12 cellular contexts compared by ENCODE assay signal in genomic region chr2:54416166-54416798, GRCh38. TPM values are rescaled to one million over a fixed set of nuclear protein-coding genes. Genes with fewer than 3 reads are reported as not detected.
DNase-seq lines count a peak whose midpoint lies in the region; ATAC-seq, FAIRE-seq and TF ChIP-seq lines count a peak whose summit lies in the region.
"Had no signal": no experiment of that assay in that cellular context is flagged by ENCODE, and none has a peak within 500 bp of the region (broad histone marks: within the 10 kb centered on the region; RNA-seq: fewer than 3 reads in every experiment).

No MANE protein-coding gene starts in this region.

- WGBS in heart left ventricle, 4 donors: 40 to 48% (median 42%) methylated on average over 9 of the region's 9 CpGs
- WGBS in ovary, 3 donors: 19 to 22% (median 22%) methylated on average over 9 of the region's 9 CpGs
- 78 to 90% methylated on average over 5 to 9 of the region's 9 CpGs for WGBS in endodermal cell (ENCODE audit: insufficient coverage in 1 of 2, insufficient read length in 1 of 2), 2 experiments

- H3K27me3 Mint-ChIP-seq in astrocyte (ENCODE audit: low read depth, unreplicated experiment) (no peaks in the 10 kb centered on the region), endodermal cell (ENCODE audit: insufficient read depth) (no peaks in the 10 kb centered on the region)
- peaks cover 10 to 13% of the 10 kb centered on the region in 2 donors for H3K27me3 Mint-ChIP-seq in CD8-positive, alpha-beta memory T cell

- H3K9ac ChIP-seq in astrocyte (ENCODE audit: low read length) (no peak overlapping the region), endodermal cell (ENCODE audit: extremely low read depth, low read length, poor library complexity, severe bottlenecking) (no peak overlapping the region)

- no peak for TF ChIP-seq CTCF in astrocyte (IDR thresholded peaks at IDR 0.05; ENCODE audit: insufficient read depth, low read depth, low read length)
- TF ChIP-seq CTCF in heart left ventricle (IDR thresholded peaks at IDR 0.05): no peak
- no peak for TF ChIP-seq CTCF in ovary (IDR thresholded peaks at IDR 0.05)
- TF ChIP-seq CTCF in endodermal cell (conservative IDR thresholded peaks at IDR 0.05): no peak

- no peak for TF ChIP-seq EP300 in ovary (IDR thresholded peaks at IDR 0.05)

- H3K9me3 ChIP-seq in astrocyte (ENCODE audit: insufficient read depth, low read depth, low read length) (no peaks in the 10 kb centered on the region), heart left ventricle (no peaks in the 10 kb centered on the region), ovary (no peaks in the 10 kb centered on the region), endodermal cell (ENCODE audit: control insufficient read depth, low read length) (no peaks in the 10 kb centered on the region)
- no peaks in the 10 kb centered on the region for H3K9me3 ChIP-seq in CD8-positive, alpha-beta memory T cell (ENCODE audit: low read length)

- H3K36me3 Mint-ChIP-seq in astrocyte (ENCODE audit: low read depth, unreplicated experiment) (peaks cover 1% of the 10 kb centered on the region), endodermal cell (ENCODE audit: low read depth) (no peaks in the 10 kb centered on the region)
- H3K36me3 Mint-ChIP-seq in CD8-positive, alpha-beta memory T cell: no peaks in the 10 kb centered on the region
- H3K36me3 Mint-ChIP-seq: brain had no signal

- FAIRE-seq in astrocyte (lab: Jason Lieb, UNC): no peak

- no peaks in the 10 kb centered on the region for H3K9me3 Mint-ChIP-seq in astrocyte (ENCODE audit: unreplicated experiment)
- H3K9me3 Mint-ChIP-seq in endodermal cell: no peaks in the 10 kb centered on the region
- H3K9me3 Mint-ChIP-seq in CD8-positive, alpha-beta memory T cell: no peaks in the 10 kb centered on the region
- H3K9me3 Mint-ChIP-seq: H9 had no signal

- TF ChIP-seq POLR2A in heart left ventricle (IDR thresholded peaks at IDR 0.05) (no peak), ovary (IDR thresholded peaks at IDR 0.05) (no peak)

- CTCF ChIA-PET in CD8-positive, alpha-beta memory T cell (lab: Charles Lee): no interaction called here

- DNase-seq in GF-D8 (lab: John Stamatoyannopoulos, UW): peak; percentile 19
- DNase-seq in astrocyte (ENCODE audit: low read depth): no peak
- peak in 3 of 5 donors; percentile 43 to 60 (median 60) for DNase-seq in heart left ventricle
- DNase-seq in ovary: peak in 2 of 5 donors; percentile 28 to 46
- no peak for DNase-seq in activated T-cell treated with anti-CD3 and anti-CD28 coated beads, Interleukin-2, amount 50 U/mL, for 48 hours
- DNase-seq in endodermal cell: no peak
- DNase-seq in CD8-positive, alpha-beta memory T cell: no peak
- no peak for DNase-seq in iPS-NIHi11 (ENCODE audit: low spot score)
- DNase-seq: glutamatergic neuron, H9, NCI-H774 had no signal

- no peak overlapping the region for H3K27ac ChIP-seq in astrocyte (ENCODE audit: low read depth, low read length)
- peak overlapping the region; percentile 65 to 88 (median 72) for H3K27ac ChIP-seq in heart left ventricle
- peak overlapping the region; percentile 28 to 56 for H3K27ac ChIP-seq in ovary
- no peak overlapping the region for H3K27ac ChIP-seq in endodermal cell (ENCODE audit: low read depth, low read length)
- no peak overlapping the region for H3K27ac ChIP-seq in CD8-positive, alpha-beta memory T cell (ENCODE audit: low read depth, low read length)

- no peaks in the 10 kb centered on the region for H4K20me1 ChIP-seq in astrocyte (ENCODE audit: insufficient read depth, low read length)

- H3K79me2 ChIP-seq in astrocyte (ENCODE audit: insufficient read depth, low read length): no peaks in the 10 kb centered on the region

- H3K4me1 Mint-ChIP-seq in astrocyte (ENCODE audit: low read depth, unreplicated experiment): peaks cover 24% of the 10 kb centered on the region
- H3K4me1 Mint-ChIP-seq in endodermal cell: peaks cover 11% of the 10 kb centered on the region
- peaks cover 1 to 5% (median 4%) of the 10 kb centered on the region in 3 donors for H3K4me1 Mint-ChIP-seq in CD8-positive, alpha-beta memory T cell

- H3K27ac Mint-ChIP-seq in astrocyte (ENCODE audit: unreplicated experiment) (peak overlapping the region; percentile 10), endodermal cell (no peak overlapping the region)
- H3K27ac Mint-ChIP-seq in CD8-positive, alpha-beta memory T cell: no peak overlapping the region
- H3K27ac Mint-ChIP-seq: brain had no signal

- intact Hi-C loops in heart left ventricle (cut with DNase I) (loop anchor here in 4 of 10 donors (5.0 kb wide), 3 partner anchors 34 to 44 kb away; partner anchors contain the start of gene SPTBN1 (in 2 of the 4)), ovary (cut with DNase I) (no loop called here)

- H3K4me3 ChIP-seq in astrocyte (ENCODE audit: insufficient read depth, low read depth, low read length): no peak overlapping the region
- H3K4me3 ChIP-seq in heart left ventricle: no peak overlapping the region
- H3K4me3 ChIP-seq in ovary: no peak overlapping the region
- H3K4me3 ChIP-seq in endodermal cell (ENCODE audit: low read length): no peak overlapping the region
- H3K4me3 ChIP-seq in CD8-positive, alpha-beta memory T cell (ENCODE audit: low read length): no peak overlapping the region

- H2AFZ ChIP-seq in astrocyte (ENCODE audit: low read depth, low read length): peak overlapping the region; percentile 29

- ATAC-seq in heart left ventricle: peak; percentile 72 to 90 (median 82)

- H3K4me2 ChIP-seq in astrocyte (ENCODE audit: low read length): no peak overlapping the region

- no peaks in the 10 kb centered on the region for H3K27me3 ChIP-seq in astrocyte (ENCODE audit: insufficient read depth, low read length)
- no peaks in the 10 kb centered on the region for H3K27me3 ChIP-seq in heart left ventricle
- H3K27me3 ChIP-seq in ovary: no peaks in the 10 kb centered on the region
- H3K27me3 ChIP-seq in endodermal cell (ENCODE audit: control insufficient read depth, insufficient read depth, low read length, poor library complexity, severe bottlenecking): no peaks in the 10 kb centered on the region
- H3K27me3 ChIP-seq in CD8-positive, alpha-beta memory T cell (ENCODE audit: insufficient read depth, low read length, poor library complexity, severe bottlenecking): no peaks in the 10 kb centered on the region

- POLR2A ChIA-PET in CD8-positive, alpha-beta memory T cell (lab: Charles Lee): no interaction called here

- H3K36me3 ChIP-seq in astrocyte (ENCODE audit: insufficient read depth, low read length): no peaks in the 10 kb centered on the region
- H3K36me3 ChIP-seq in heart left ventricle: no peaks in the 10 kb centered on the region
- no peaks in the 10 kb centered on the region for H3K36me3 ChIP-seq in ovary
- no peaks in the 10 kb centered on the region for H3K36me3 ChIP-seq in endodermal cell (ENCODE audit: control insufficient read depth, insufficient read depth, low read length)
- H3K36me3 ChIP-seq in CD8-positive, alpha-beta memory T cell (ENCODE audit: insufficient read depth, low read length): no peaks in the 10 kb centered on the region

- H3K4me3 Mint-ChIP-seq in astrocyte (ENCODE audit: unreplicated experiment) (no peak overlapping the region), endodermal cell (no peak overlapping the region)
- no peak overlapping the region for H3K4me3 Mint-ChIP-seq in CD8-positive, alpha-beta memory T cell
- H3K4me3 Mint-ChIP-seq: brain, H9 had no signal

- H3K4me1 ChIP-seq in astrocyte (ENCODE audit: insufficient read depth, low read length) (no peaks in the 10 kb centered on the region), heart left ventricle (peaks cover 0 to 58% (median 45%) of the 10 kb centered on the region in 12 donors), ovary (ENCODE audit: insufficient read depth) (peaks cover 7% of the 10 kb centered on the region), endodermal cell (ENCODE audit: control insufficient read depth, insufficient read depth, low read length) (no peaks in the 10 kb centered on the region)
- H3K4me1 ChIP-seq in CD8-positive, alpha-beta memory T cell (ENCODE audit: insufficient read depth, low read length): no peaks in the 10 kb centered on the region

RNA-seq across cellular contexts. Expression of gene SPTBN1, which starts 39.8 kb away (rescaled TPM):
- total RNA-seq in astrocyte (277 and 311 TPM in 2 replicates), heart left ventricle (100 to 1,000 TPM; 378 to 659 (median 424) TPM), ovary (100 to 1,000 TPM; 161 to 314 (median 232) TPM), endodermal cell (100 to 1,000 TPM; 179 to 194 TPM)
- polyA plus RNA-seq in heart left ventricle (100 to 1,000 TPM; 124 to 170 TPM), ovary (100 to 1,000 TPM; 108 to 262 TPM)
- polyA plus RNA-seq in endodermal cell (2013, experiment 1 of 2): 72.6 TPM
- polyA plus RNA-seq in endodermal cell (2013, experiment 2 of 2): 73.2 TPM
- 10 to 100 TPM; 38.4 to 38.5 TPM for total RNA-seq in CD8-positive, alpha-beta memory T cell
- polyA plus RNA-seq in CD8-positive, alpha-beta memory T cell: 49.2 TPM

Comparison
In these comparisons a context has a peak if more than half of its experiments do, and no peak if none do; other contexts are left out.
1. DNase-seq: peak in GF-D8 (single experiment) and heart left ventricle (3 of 5); none in astrocyte (single experiment), activated T-cell treated with anti-CD3 and anti-CD28 coated beads, Interleukin-2, amount 50 U/mL, for 48 hours (0 of 2), endodermal cell (single experiment), CD8-positive, alpha-beta memory T cell (0 of 5) and iPS-NIHi11 (single experiment).
2. H3K27ac ChIP-seq: peak in heart left ventricle (12 of 12) and ovary (2 of 2); none in astrocyte (single experiment), endodermal cell (single experiment) and CD8-positive, alpha-beta memory T cell (single experiment).